ENCODE assay signal across 29 cellular contexts in the genomic region with DNA sequence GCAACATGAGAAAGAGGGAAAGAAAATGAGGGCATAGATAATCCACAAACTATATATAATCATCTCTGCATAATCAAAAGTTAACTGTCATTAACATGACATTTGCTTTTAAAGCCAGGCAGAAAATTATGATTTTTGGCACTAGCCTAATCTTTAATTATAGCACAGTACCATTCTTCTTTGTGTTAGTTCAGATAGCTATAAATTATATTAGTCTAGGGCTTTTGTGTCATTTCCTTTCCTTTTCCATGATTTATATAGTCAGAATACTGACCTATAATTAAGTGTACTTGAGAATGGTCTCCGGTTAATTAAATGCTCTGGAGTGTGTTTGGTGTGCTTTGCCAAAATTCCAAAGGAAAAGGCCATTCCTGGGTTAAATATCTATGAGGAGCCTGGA.
"Had no signal": no experiment of that assay in that cellular context is flagged by ENCODE, and none has a peak within 500 bp of the region (broad histone marks: within the 10 kb centered on the region; RNA-seq: fewer than 3 reads in every experiment).

No MANE protein-coding gene starts in this region.

- H3K27ac ChIP-seq: SK-N-MC had no signal

- H3K27me3 Mint-ChIP-seq: activated naive CD4-positive, alpha-beta T cell treated with anti-CD3 and anti-CD28 coated beads, Interleukin-2, amount 50 U/mL, for 24 hours; activated naive CD8-positive, alpha-beta T cell treated with anti-CD3 and anti-CD28 coated beads, Interleukin-2, amount 50 U/mL, for 24 hours; activated T-cell treated with anti-CD3 and anti-CD28 coated beads, Interleukin-2, amount 50 U/mL, for 24 hours had no signal

- H3K4me3 Mint-ChIP-seq: activated CD8-positive, alpha-beta T cell treated with anti-CD3 and anti-CD28 coated beads, Interleukin-2, amount 10 ng/mL, durations not matched to agents 7 days and 5 days; activated naive CD4-positive, alpha-beta T cell treated with anti-CD3 and anti-CD28 coated beads, Interleukin-2, amount 50 U/mL, for 24 hours; activated naive CD8-positive, alpha-beta T cell treated with anti-CD3 and anti-CD28 coated beads, Interleukin-2, amount 50 U/mL, for 24 hours; activated T-cell treated with anti-CD3 and anti-CD28 coated beads, Interleukin-2, amount 50 U/mL, for 24 hours; activated T-helper 1 cell treated with anti-CD3 and anti-CD28 coated beads, Interleukin-12 subunit alpha, Interleukin-12 subunit beta, Interleukin-2, Interleukin-4 antibody, amounts not matched to agents 30 ng/mL and 10 ng/mL and 1 ng/mL, durations not matched to agents 14 hours and 24 hours and 36 hours; brain; T-helper 1 cell treated with Interleukin-12 subunit alpha and Interleukin-12 subunit beta and Interleukin-4 antibody, amounts not matched to agents 30 μg/mL and 1 μg/mL, for 36 hours; WTC11 had no signal

- DNase-seq: activated CD4-positive, alpha-beta T cell treated with anti-CD3 and anti-CD28 coated beads for 48 hours; activated CD4-positive, alpha-beta T cell treated with anti-CD3 and anti-CD28 coated beads, Interleukin-2, amount 50 U/mL, for 4 hours; activated CD4-positive, CD25-positive, alpha-beta regulatory T cell treated with anti-CD3 and anti-CD28 coated beads, Interleukin-2, amount 50 U/mL, for 72 hours; activated CD8-positive, alpha-beta T cell treated with anti-CD3 and anti-CD28 coated beads, Interleukin-2, amount 10 ng/mL, durations not matched to agents 7 days and 5 days; activated effector memory CD4-positive, alpha-beta T cell treated with Interleukin-2 at 50 U/mL for 16 hours; activated naive CD4-positive, alpha-beta T cell; activated naive CD8-positive, alpha-beta T cell treated with anti-CD3 and anti-CD28 coated beads, Interleukin-2, amount 50 U/mL, for 24 hours; activated T-cell treated with anti-CD3 and anti-CD28 coated beads, Interleukin-2, amount 50 U/mL, for 24 hours; amniotic stem cell; Kasumi-1; KBM-7; NCI-H1694; NCI-H2029; NCI-H345; NCI-H524; NCI-H774; NK-92 treated with Interleukin-12 subunit alpha and Interleukin-12 subunit beta, amount 100 ng/mL, for 24 hours; OCI-M1; RPMI8226; SW 1271; T-helper 9 cell had no signal

- H3K4me1 Mint-ChIP-seq: activated naive CD4-positive, alpha-beta T cell treated with anti-CD3 and anti-CD28 coated beads, Interleukin-2, amount 50 U/mL, for 24 hours; activated naive CD8-positive, alpha-beta T cell treated with anti-CD3 and anti-CD28 coated beads, Interleukin-2, amount 50 U/mL, for 24 hours; WTC11 had no signal

- H3K4me3 ChIP-seq: SK-N-MC had no signal

- H3K36me3 Mint-ChIP-seq: activated naive CD4-positive, alpha-beta T cell treated with anti-CD3 and anti-CD28 coated beads, Interleukin-2, amount 50 U/mL, for 24 hours; brain; WTC11 had no signal

- ATAC-seq: activated CD8-positive, alpha-beta T cell treated with anti-CD3 and anti-CD28 coated beads, Interleukin-2, amount 10 ng/mL, durations not matched to agents 7 days and 5 days; activated naive CD8-positive, alpha-beta T cell treated with anti-CD3 and anti-CD28 coated beads, Interleukin-2, amount 50 U/mL, for 24 hours; Panc1; Right ventricle myocardium inferior; WTC11 had no signal

- H3K9me3 Mint-ChIP-seq: activated naive CD4-positive, alpha-beta T cell treated with anti-CD3 and anti-CD28 coated beads, Interleukin-2, amount 50 U/mL, for 24 hours; activated T-helper 1 cell treated with anti-CD3 and anti-CD28 coated beads, Interleukin-12 subunit alpha, Interleukin-12 subunit beta, Interleukin-2, Interleukin-4 antibody, amounts not matched to agents 30 ng/mL and 10 ng/mL and 1 ng/mL, durations not matched to agents 14 hours and 24 hours and 36 hours; T-helper 1 cell treated with Interleukin-12 subunit alpha and Interleukin-12 subunit beta and Interleukin-4 antibody, amounts not matched to agents 30 μg/mL and 1 μg/mL, for 36 hours; WTC11 had no signal

- H3K27ac Mint-ChIP-seq: activated CD8-positive, alpha-beta T cell treated with anti-CD3 and anti-CD28 coated beads, Interleukin-2, amount 10 ng/mL, durations not matched to agents 7 days and 5 days; activated naive CD4-positive, alpha-beta T cell treated with anti-CD3 and anti-CD28 coated beads, Interleukin-2, amount 50 U/mL, for 24 hours; activated naive CD8-positive, alpha-beta T cell treated with anti-CD3 and anti-CD28 coated beads, Interleukin-2, amount 50 U/mL, for 24 hours; activated T-cell treated with anti-CD3 and anti-CD28 coated beads, Interleukin-2, amount 50 U/mL, for 24 hours; activated T-helper 1 cell treated with anti-CD3 and anti-CD28 coated beads, Interleukin-12 subunit alpha, Interleukin-12 subunit beta, Interleukin-2, Interleukin-4 antibody, amounts not matched to agents 30 ng/mL and 10 ng/mL and 1 ng/mL, durations not matched to agents 14 hours and 24 hours and 36 hours; T-helper 1 cell treated with Interleukin-12 subunit alpha and Interleukin-12 subunit beta and Interleukin-4 antibody, amounts not matched to agents 30 μg/mL and 1 μg/mL, for 36 hours; WTC11 had no signal
